In the genomic region with DNA sequence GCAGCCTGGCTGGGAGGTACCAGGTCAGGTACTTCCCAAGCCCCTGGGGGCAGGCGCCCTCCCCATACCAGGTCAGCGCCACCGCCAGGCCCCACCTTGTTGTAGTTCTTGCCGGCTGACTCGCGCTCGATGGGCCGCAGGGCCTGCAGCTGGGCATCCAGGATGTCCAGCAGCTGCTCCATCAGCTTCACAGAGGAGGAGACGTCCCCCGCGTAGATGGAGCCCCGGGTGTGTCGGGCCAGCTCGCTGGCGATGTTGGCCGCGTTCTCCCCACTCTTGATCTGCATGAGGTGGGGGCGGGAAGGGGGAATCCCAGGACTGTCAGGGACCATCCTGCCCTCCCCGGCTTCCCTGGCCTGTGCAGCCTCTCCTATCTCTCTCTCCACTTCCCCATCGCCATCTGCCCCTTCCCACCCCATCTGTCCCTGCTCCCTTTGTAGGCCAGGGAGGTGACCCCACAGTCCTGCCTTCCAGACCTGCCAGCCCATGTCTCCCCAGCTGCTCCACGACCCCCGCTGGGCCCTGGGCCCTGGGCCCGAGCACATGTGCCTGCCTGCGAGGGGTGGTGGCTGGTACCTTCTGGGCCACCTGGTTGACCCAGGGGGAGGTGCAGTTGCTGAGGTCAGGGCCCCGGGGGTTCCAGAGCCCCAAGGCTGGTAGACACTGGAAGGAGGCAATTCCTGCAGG, we compare ENCODE assay signal across 18 cellular contexts.
"Had no signal": no experiment of that assay in that cellular context is flagged by ENCODE, and none has a peak within 500 bp of the region (broad histone marks: within the 10 kb centered on the region; RNA-seq: fewer than 3 reads in every experiment).

No MANE protein-coding gene starts in this region.

- H3K4me3 Mint-ChIP-seq: activated naive CD8-positive, alpha-beta T cell treated with anti-CD3 and anti-CD28 coated beads, Interleukin-2, amount 10 ng/mL, durations not matched to agents 7 days and 5 days; activated T-cell treated with anti-CD3 and anti-CD28 coated beads, Interleukin-2, amount 50 U/mL, for 24 hours; neural progenitor cell had no signal

- H3K9ac ChIP-seq: neural progenitor cell, parathyroid adenoma had no signal

- H3K27me3 ChIP-seq: breast epithelium, foreskin keratinocyte, neural progenitor cell, stomach had no signal

- H3K4me3 ChIP-seq: breast epithelium, lung, neural progenitor cell, stomach, thoracic aorta had no signal

- H3K27me3 Mint-ChIP-seq: activated naive CD8-positive, alpha-beta T cell treated with anti-CD3 and anti-CD28 coated beads, Interleukin-2, amount 10 ng/mL, durations not matched to agents 7 days and 5 days; activated T-cell treated with anti-CD3 and anti-CD28 coated beads, Interleukin-2, amount 50 U/mL, for 24 hours had no signal

- H3K36me3 ChIP-seq: breast epithelium, neural progenitor cell had no signal

- H3K27ac Mint-ChIP-seq: activated naive CD8-positive, alpha-beta T cell treated with anti-CD3 and anti-CD28 coated beads, Interleukin-2, amount 10 ng/mL, durations not matched to agents 7 days and 5 days; activated T-cell treated with anti-CD3 and anti-CD28 coated beads, Interleukin-2, amount 50 U/mL, for 24 hours had no signal

- DNase-seq: activated CD4-positive, alpha-beta T cell treated with anti-CD3 and anti-CD28 coated beads, Interleukin-2, amount 50 U/mL, for 1 hour; activated gamma-delta T cell; activated naive CD8-positive, alpha-beta T cell treated with anti-CD3 and anti-CD28 coated beads, Interleukin-2, amount 10 ng/mL, durations not matched to agents 7 days and 5 days; activated T-cell treated with anti-CD3 and anti-CD28 coated beads, Interleukin-2, amount 50 U/mL, for 24 hours; anterior cingulate cortex; foreskin keratinocyte; head of caudate nucleus; left colon; midbrain; retina; stimulated activated CD4-positive, alpha-beta T cell treated with anti-CD3 and anti-CD28 coated beads, Interleukin-15, amount 100 ng/mL, for 24 hours; stimulated activated CD4-positive, alpha-beta T cell treated with anti-CD3 and anti-CD28 coated beads, Interleukin-4, amount 100 ng/mL, for 4 hours; stomach had no signal

- H3K4me1 ChIP-seq: breast epithelium, foreskin keratinocyte, parathyroid adenoma, stomach had no signal

- H3K36me3 Mint-ChIP-seq: activated naive CD8-positive, alpha-beta T cell treated with anti-CD3 and anti-CD28 coated beads, Interleukin-2, amount 10 ng/mL, durations not matched to agents 7 days and 5 days had no signal

- H2AFZ ChIP-seq: neural progenitor cell, parathyroid adenoma had no signal

- ATAC-seq: foreskin keratinocyte, left colon had no signal

- H3K27ac ChIP-seq: breast epithelium, foreskin keratinocyte, neural progenitor cell, parathyroid adenoma, stomach, thoracic aorta had no signal

- H3K9me3 Mint-ChIP-seq: activated naive CD8-positive, alpha-beta T cell treated with anti-CD3 and anti-CD28 coated beads, Interleukin-2, amount 10 ng/mL, durations not matched to agents 7 days and 5 days; activated T-cell treated with anti-CD3 and anti-CD28 coated beads, Interleukin-2, amount 50 U/mL, for 24 hours; neural progenitor cell had no signal

- H3K4me1 Mint-ChIP-seq: activated naive CD8-positive, alpha-beta T cell treated with anti-CD3 and anti-CD28 coated beads, Interleukin-2, amount 10 ng/mL, durations not matched to agents 7 days and 5 days had no signal

- H3K4me2 ChIP-seq: neural progenitor cell had no signal

- H3K9me3 ChIP-seq: breast epithelium, stomach, thoracic aorta had no signal
